In genomic region chr3:168093790-168094189, GRCh38 we compare ENCODE assay signal across 11 cellular contexts. TPM values are rescaled to one million over a fixed set of nuclear protein-coding genes. Genes with fewer than 3 reads are reported as not detected.
DNase-seq lines count a peak whose midpoint lies in the region; TF ChIP-seq lines count a peak whose summit lies in the region.
"Had no signal": no experiment of that assay in that cellular context is flagged by ENCODE, and none has a peak within 500 bp of the region (broad histone marks: within the 10 kb centered on the region; RNA-seq: fewer than 3 reads in every experiment).

No MANE protein-coding gene starts in this region.

- H3K4me1 ChIP-seq in NT2/D1 (ENCODE audit: insufficient read depth, insufficient read length) = no peaks in the 10 kb centered on the region
- H3K4me1 ChIP-seq in endocrine pancreas (ENCODE audit: control insufficient read depth, insufficient read depth, low read length) = peaks cover 36% of the 10 kb centered on the region

- CTCF ChIA-PET in BJ (lab: Yijun Ruan, JAX) = interaction anchor here (1.0 to 3.4 kb wide), 7 partner anchors 27 to 72 kb away, joined by 3 to 20 read pairs (median 5); no protein-coding TSS in a partner anchor

- H3K27me3 Mint-ChIP-seq in neural crest cell (ENCODE audit: low read depth) = no peaks in the 10 kb centered on the region

- peaks cover 41% of the 10 kb centered on the region for H3K4me1 Mint-ChIP-seq in neural crest cell

- TF ChIP-seq CTCF in BJ (IDR thresholded peaks at IDR 0.05; ENCODE audit: insufficient read depth, low read depth, low read length) = no peak
- TF ChIP-seq CTCF in neural crest cell (conservative IDR thresholded peaks at IDR 0.05) = no peak

- peak overlapping the region; percentile 89 for H3K4me3 ChIP-seq in BJ (ENCODE audit: low read depth, low read length)
- peak overlapping the region; percentile 95 for H3K4me3 ChIP-seq in NT2/D1 (ENCODE audit: insufficient read length, low read depth)
- H3K4me3 ChIP-seq in endocrine pancreas (ENCODE audit: control insufficient read depth, insufficient read depth, low read length) = peak overlapping the region; percentile 70

- no peaks in the 10 kb centered on the region for H3K36me3 Mint-ChIP-seq in neural crest cell (ENCODE audit: low read depth)
- H3K36me3 Mint-ChIP-seq: naive thymus-derived CD8-positive, alpha-beta T cell had no signal

- POLR2A ChIA-PET in BJ (lab: Charles Lee) = no interaction called here

- H3K27me3 ChIP-seq in BJ (ENCODE audit: control insufficient read depth, insufficient read depth, low read length) = no peaks in the 10 kb centered on the region
- H3K27me3 ChIP-seq in NT2/D1 (ENCODE audit: insufficient read depth, insufficient read length) = no peaks in the 10 kb centered on the region
- H3K27me3 ChIP-seq in endocrine pancreas (ENCODE audit: control insufficient read depth, insufficient read depth, low read length) = no peaks in the 10 kb centered on the region

- H3K9ac ChIP-seq in NT2/D1 (ENCODE audit: insufficient read length, low read depth) (no peak overlapping the region), endocrine pancreas (ENCODE audit: control insufficient read depth, insufficient read depth, low read length) (no peak overlapping the region)

- no peak for DNase-seq in BJ (ENCODE audit: low read depth)
- no peak for DNase-seq in NT2/D1 (ENCODE audit: low read depth, low spot score)
- DNase-seq in neural crest cell (ENCODE audit: low read depth, low spot score) = no peak
- no peak for DNase-seq in NCI-H1048 (lab: John Stamatoyannopoulos, UW)
- no peak for DNase-seq in GM03348 (ENCODE audit: low spot score)
- DNase-seq in NCI-H345 treated with DMSO at 0.1 percent for 48 hours (lab: John Stamatoyannopoulos, UW; ENCODE audit: unreplicated experiment) = no peak
- no peak for DNase-seq in NCI-H1092 treated with DMSO at 0.1 percent for 48 hours (lab: John Stamatoyannopoulos, UW)
- DNase-seq: DMS153; naive thymus-derived CD8-positive, alpha-beta T cell; stimulated activated CD8-positive, alpha-beta memory T cell treated with anti-CD3 and anti-CD28 coated beads, Interleukin-4, amount 100 ng/mL, for 48 hours had no signal

- H3K9me3 Mint-ChIP-seq in neural crest cell = no peaks in the 10 kb centered on the region
- H3K9me3 Mint-ChIP-seq: naive thymus-derived CD8-positive, alpha-beta T cell had no signal

- H3K36me3 ChIP-seq in BJ (ENCODE audit: control insufficient read depth, insufficient read depth, low read length) (no peaks in the 10 kb centered on the region), NT2/D1 (ENCODE audit: insufficient read depth, insufficient read length, low read length) (no peaks in the 10 kb centered on the region), endocrine pancreas (ENCODE audit: control insufficient read depth, insufficient read depth, low read length) (no peaks in the 10 kb centered on the region)

- no peak overlapping the region for H3K27ac Mint-ChIP-seq in neural crest cell (ENCODE audit: unreplicated experiment)

- H3K4me3 Mint-ChIP-seq in neural crest cell = peak overlapping the region; percentile 94

- H3K9me3 ChIP-seq in NT2/D1 (ENCODE audit: insufficient read depth, low read length) (no peaks in the 10 kb centered on the region), endocrine pancreas (ENCODE audit: control insufficient read depth, low read length) (no peaks in the 10 kb centered on the region)

RNA-seq across cellular contexts. Expression of gene GOLIM4, which starts 1.9 kb away (rescaled TPM):
- 32.4 and 35.1 TPM in 2 replicates for polyA plus RNA-seq in BJ (2011; rRNA removed)
- polyA minus RNA-seq in BJ (2011; rRNA and poly(A)+ RNA removed) = 26.9 and 28.0 TPM in 2 replicates
- total RNA-seq in neural crest cell = 29.3 and 30.8 TPM in 2 replicates
